In the genomic region with DNA sequence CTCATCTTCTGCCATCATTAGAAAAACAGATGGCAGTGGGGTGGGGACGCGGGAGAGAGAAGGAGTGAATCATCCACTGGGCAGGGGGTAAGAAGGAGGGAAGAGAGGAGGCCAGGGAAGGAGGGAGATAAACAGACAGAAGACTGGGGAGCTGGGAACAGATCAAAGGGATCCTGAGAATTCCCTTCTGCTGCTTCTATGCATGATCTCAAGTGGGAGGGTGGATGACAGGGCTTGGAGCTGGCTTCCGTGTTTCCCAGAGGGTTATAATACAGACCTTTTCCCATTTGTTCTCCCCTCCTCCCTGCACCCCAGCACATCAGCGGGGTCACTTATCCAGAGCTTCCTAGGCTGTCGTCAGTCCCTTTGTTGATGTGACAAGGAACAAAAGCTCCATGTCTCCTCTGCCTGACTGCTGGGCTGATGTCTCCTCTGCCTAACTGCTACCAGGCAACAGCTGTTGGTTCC, we compare ENCODE assay signal across 10 cellular contexts.
A peak's percentile ranks its signal among the peaks of the same experiment; 100 is the strongest.
DNase-seq lines count a peak whose midpoint lies in the region; TF ChIP-seq lines count a peak whose summit lies in the region.
"Had no signal": no experiment of that assay in that cellular context is flagged by ENCODE, and none has a peak within 500 bp of the region (broad histone marks: within the 10 kb centered on the region; RNA-seq: fewer than 3 reads in every experiment).

No MANE protein-coding gene starts in this region.

- peak overlapping the region in 5 of 59 donors; percentile 19 to 75 (median 32) for H3K27ac ChIP-seq in dorsolateral prefrontal cortex
- no peak overlapping the region for H3K27ac ChIP-seq in mesendoderm (ENCODE audit: low read depth, low read length)
- H3K27ac ChIP-seq in temporal lobe (ENCODE audit: low read depth, low read length) = peak overlapping the region; percentile 45
- H3K27ac ChIP-seq in effector memory CD4-positive, alpha-beta T cell (ENCODE audit: insufficient read depth, low read length, poor library complexity, severe bottlenecking) = no peak overlapping the region

- H3K79me1 ChIP-seq in mesendoderm (ENCODE audit: low read length) = no peaks in the 10 kb centered on the region

- H3K27ac Mint-ChIP-seq in chondrocyte (ENCODE audit: unreplicated experiment) = no peak overlapping the region

- H3K27me3 ChIP-seq in MG63 (0 out of 2 replicates have a peak, but pooled peaks cover under 1% of the 10 kb centered on the region), dorsolateral prefrontal cortex (no peaks in the 10 kb centered on the region), mesendoderm (ENCODE audit: insufficient read depth, low read length, poor library complexity) (no peaks in the 10 kb centered on the region), HAP-1 (ENCODE audit: low read depth) (no peaks in the 10 kb centered on the region)
- no peaks in the 10 kb centered on the region for H3K27me3 ChIP-seq in effector memory CD4-positive, alpha-beta T cell (replicated peaks; ENCODE audit: control insufficient read depth, insufficient read depth, low read length, poor library complexity, severe bottlenecking)

- WGBS in mesendoderm (ENCODE audit: extremely low coverage, insufficient coverage, low lambda C conversion rate) = no CpG with 5 or more reads among the region's 5 CpGs

- in situ Hi-C loops in HAP-1 (cut with MboI; ENCODE audit: low sequenced_read_pairs) = no loop called here

- H3K36me3 Mint-ChIP-seq in chondrocyte (ENCODE audit: low read depth) = no peaks in the 10 kb centered on the region

- peak overlapping the region; percentile 37 for H2AK5ac ChIP-seq in mesendoderm (ENCODE audit: low read length)

- TF ChIP-seq CTCF in dorsolateral prefrontal cortex (IDR thresholded peaks at IDR 0.05 in 54 of 56, conservative IDR thresholded peaks at IDR 0.05 in 2 of 56; ENCODE audit: low read depth in 1 of 56, partially characterized antibody in 56 of 56) = no peak
- TF ChIP-seq CTCF in chondrocyte (IDR thresholded peaks at IDR 0.05) = no peak

- intact Hi-C loops in dorsolateral prefrontal cortex (cut with DNase I) = no loop called here

- H3K56ac ChIP-seq in mesendoderm (ENCODE audit: low read length) = peak overlapping the region; percentile 76

- no peaks in the 10 kb centered on the region for H3K4me1 Mint-ChIP-seq in chondrocyte (ENCODE audit: low read depth)

- H3K23ac ChIP-seq in mesendoderm (ENCODE audit: low read length) = no peak overlapping the region

- no peak overlapping the region for H3K4ac ChIP-seq in mesendoderm (ENCODE audit: low read depth, low read length)

- peak overlapping the region; percentile 81 for H2BK5ac ChIP-seq in mesendoderm (ENCODE audit: low read length)

- no peak overlapping the region for H3K4me3 Mint-ChIP-seq in chondrocyte (ENCODE audit: unreplicated experiment)

- peaks cover 3% of the 10 kb centered on the region for H3K27me3 Mint-ChIP-seq in chondrocyte (ENCODE audit: low read depth)

- no peak overlapping the region for H4K8ac ChIP-seq in mesendoderm (ENCODE audit: low read depth, low read length)

- H3K4me1 ChIP-seq in mesendoderm (ENCODE audit: control insufficient read depth, low read depth, low read length) (peaks cover 14% of the 10 kb centered on the region), HAP-1 (no peaks in the 10 kb centered on the region)
- H3K4me1 ChIP-seq in effector memory CD4-positive, alpha-beta T cell (ENCODE audit: control insufficient read depth, insufficient read depth, low read length, poor library complexity, severe bottlenecking) = no peaks in the 10 kb centered on the region

- H3K36me3 ChIP-seq in MG63 = no peaks in the 10 kb centered on the region
- no peaks in the 10 kb centered on the region for H3K36me3 ChIP-seq in mesendoderm (ENCODE audit: control insufficient read depth, insufficient read depth, low read length)
- no peaks in the 10 kb centered on the region for H3K36me3 ChIP-seq in HAP-1 (replicated peaks)
- H3K36me3 ChIP-seq in effector memory CD4-positive, alpha-beta T cell (ENCODE audit: control insufficient read depth, insufficient read depth, low read length) = no peaks in the 10 kb centered on the region

- H2BK120ac ChIP-seq in mesendoderm (ENCODE audit: low read depth, low read length) = no peak overlapping the region

- no peaks in the 10 kb centered on the region for H3K9me3 Mint-ChIP-seq in chondrocyte (ENCODE audit: low read depth)

- DNase-seq in MG63 (peak; percentile 32), dorsolateral prefrontal cortex (peak in 6 of 10 donors; percentile 5 to 59 (median 40)), mesendoderm (peak; percentile 72), chondrocyte (ENCODE audit: low spot score) (no peak), GM19240 (ENCODE audit: insufficient read length, low spot score) (no peak), HAP-1 (ENCODE audit: low spot score in 2 of 2) (no peak)
- no peak for DNase-seq in effector memory CD4-positive, alpha-beta T cell
- DNase-seq: Calu3, NCI-H2107 had no signal

- H3K4me3 ChIP-seq in MG63 (no peak overlapping the region), dorsolateral prefrontal cortex (no peak overlapping the region), mesendoderm (ENCODE audit: low read length) (no peak overlapping the region), HAP-1 (no peak overlapping the region)
- no peak overlapping the region for H3K4me3 ChIP-seq in effector memory CD4-positive, alpha-beta T cell (ENCODE audit: insufficient read depth, low read depth, low read length, poor library complexity, severe bottlenecking)

- peak overlapping the region; percentile 39 for H3K18ac ChIP-seq in mesendoderm (ENCODE audit: low read length)

- H3K79me2 ChIP-seq in mesendoderm (ENCODE audit: control insufficient read depth, insufficient read depth, low read length) = no peaks in the 10 kb centered on the region

- H4K5ac ChIP-seq in mesendoderm (ENCODE audit: low read length) = no peak overlapping the region

- H3K4me2 ChIP-seq in mesendoderm (ENCODE audit: low read length) = no peak overlapping the region

- H2BK15ac ChIP-seq in mesendoderm (replicated peaks; ENCODE audit: low read depth) = no peak overlapping the region

- H3K9ac ChIP-seq in mesendoderm (ENCODE audit: low read length) = no peak overlapping the region

- no peaks in the 10 kb centered on the region for H3K9me3 ChIP-seq in MG63
- H3K9me3 ChIP-seq in HAP-1 = no peaks in the 10 kb centered on the region
- no peaks in the 10 kb centered on the region for H3K9me3 ChIP-seq in effector memory CD4-positive, alpha-beta T cell (ENCODE audit: control insufficient read depth, low read length)

Comparison
In these comparisons a context has a peak if more than half of its experiments do, and no peak if none do; other contexts are left out.
1. DNase-seq: peak in MG63 (single experiment), dorsolateral prefrontal cortex (6 of 10) and mesendoderm (single experiment); none in chondrocyte (single experiment), GM19240 (single experiment), HAP-1 (0 of 2) and effector memory CD4-positive, alpha-beta T cell (0 of 3).